In the genomic region with DNA sequence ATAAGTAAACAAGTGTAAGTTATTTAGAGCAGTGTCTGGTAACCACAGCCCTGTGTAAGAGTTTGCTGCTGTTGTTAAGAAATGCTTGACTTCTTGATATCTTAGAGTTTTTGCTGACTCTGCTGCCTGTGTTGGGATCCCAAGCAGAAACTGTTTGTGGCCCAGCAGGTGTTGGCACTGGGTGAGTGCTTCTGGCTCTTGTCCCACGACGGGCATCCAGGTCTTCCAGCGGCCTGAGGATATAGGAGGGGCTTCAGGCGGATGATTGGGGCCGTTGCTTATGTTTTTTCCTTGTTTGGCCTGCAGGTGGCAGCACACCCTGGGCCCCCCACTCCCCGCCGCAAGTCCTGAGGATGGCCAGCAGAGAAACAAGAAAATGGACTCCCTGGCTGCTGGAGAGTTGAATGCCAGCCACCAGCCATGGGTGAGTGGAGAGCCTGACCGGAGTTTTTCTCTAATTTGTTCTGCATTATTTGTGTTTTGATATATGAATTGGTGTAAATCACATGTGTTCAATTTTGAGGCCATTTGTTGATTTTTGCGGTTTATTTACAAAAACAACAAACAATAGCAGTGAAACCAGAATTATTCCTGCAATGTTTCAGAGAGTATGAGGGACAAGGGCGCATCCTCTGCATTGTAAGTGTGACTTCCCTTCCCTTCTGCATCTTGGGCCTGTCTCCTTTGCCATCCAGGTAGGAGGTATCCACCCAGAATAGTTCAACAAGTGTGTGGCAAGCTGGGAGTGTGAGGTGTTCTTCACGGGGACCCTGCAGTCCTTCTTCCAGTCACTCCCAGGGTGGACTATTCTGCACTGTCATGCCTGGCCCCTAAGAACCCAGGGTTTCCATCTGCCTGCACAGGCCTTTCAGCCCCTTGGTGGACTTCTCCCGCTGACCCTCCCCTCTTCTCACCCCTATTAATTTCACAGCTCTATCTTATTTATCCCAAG, we compare ENCODE assay signal across 8 cellular contexts. TPM values are rescaled to one million over a fixed set of nuclear protein-coding genes. Genes with fewer than 3 reads are reported as not detected.
A peak's percentile ranks its signal among the peaks of the same experiment; 100 is the strongest.
DNase-seq lines count a peak whose midpoint lies in the region; ATAC-seq and TF ChIP-seq lines count a peak whose summit lies in the region.

No MANE protein-coding gene starts in this region.

- H3K36me3 Mint-ChIP-seq in dendritic cell treated with granulocyte-macrophage colony-stimulating factor and Interleukin-4, amounts not matched to agents 40 ng/mL and 50 ng/mL, for 4 days (ENCODE audit: low read depth) = peaks cover 22% of the 10 kb centered on the region

- peaks cover 94% of the 10 kb centered on the region for H3K4me1 Mint-ChIP-seq in dendritic cell treated with granulocyte-macrophage colony-stimulating factor and Interleukin-4, amounts not matched to agents 40 ng/mL and 50 ng/mL, for 4 days (ENCODE audit: low read depth)

- TF ChIP-seq RAD21 in liver (IDR thresholded peaks at IDR 0.05) = peak; percentile 93 to 96

- 27% methylated on average over 12 of the region's 12 CpGs for WGBS in liver

- H3K36me3 ChIP-seq in liver (ENCODE audit: control insufficient read depth in 4 of 4, insufficient read depth in 3 of 4, low read depth in 1 of 4, low read length in 3 of 4) = peaks cover 0 to 4% (median 0%) of the 10 kb centered on the region in 4 donors

- in situ Hi-C loops in Caki2 (cut with HindIII; ENCODE audit: low pct_unique_long_range_greater_than_20kb, low sequenced_read_pairs) = no loop called here

- peak; percentile 72 for TF ChIP-seq CTCF in liver (IDR thresholded peaks at IDR 0.05; ENCODE audit: low read depth, low read length, missing input control)

- DNase-seq in Caki2 (ENCODE audit: low read depth) = peak; percentile 80
- DNase-seq in NCI-H526 treated with DMSO at 0.1 percent for 48 hours (lab: John Stamatoyannopoulos, UW) = peak; percentile 51
- peak; percentile 72 for DNase-seq in activated CD4-positive, alpha-beta T cell treated with anti-CD3 and anti-CD28 coated beads for 48 hours
- DNase-seq in stimulated activated CD8-positive, alpha-beta memory T cell treated with anti-CD3 and anti-CD28 coated beads, Interleukin-2, amount 100 ng/mL, for 48 hours (ENCODE audit: low read depth in 2 of 2) = peak; percentile 39 to 49

- H3K4me1 ChIP-seq in liver (ENCODE audit: control insufficient read depth in 4 of 4, insufficient read depth in 4 of 4, low read length in 3 of 4) = peaks cover 26 to 82% (median 63%) of the 10 kb centered on the region in 4 donors

- H3K4me3 Mint-ChIP-seq in dendritic cell treated with granulocyte-macrophage colony-stimulating factor and Interleukin-4, amounts not matched to agents 40 ng/mL and 50 ng/mL, for 4 days = no peak overlapping the region

- intact Hi-C loops in dendritic cell treated with granulocyte-macrophage colony-stimulating factor and Interleukin-4, amounts not matched to agents 40 ng/mL and 50 ng/mL, for 4 days (cut with micrococcal nuclease) = loop anchor here (1.0 kb wide), 2 partner anchors 77 to 82 kb away; no protein-coding TSS in a partner anchor

- no peaks in the 10 kb centered on the region for H3K9me3 ChIP-seq in liver (ENCODE audit: control insufficient read depth in 4 of 4, low read length in 3 of 4)

- no peaks in the 10 kb centered on the region for H3K9me3 Mint-ChIP-seq in dendritic cell treated with granulocyte-macrophage colony-stimulating factor and Interleukin-4, amounts not matched to agents 40 ng/mL and 50 ng/mL, for 4 days

- no peaks in the 10 kb centered on the region for H3K27me3 Mint-ChIP-seq in dendritic cell treated with granulocyte-macrophage colony-stimulating factor and Interleukin-4, amounts not matched to agents 40 ng/mL and 50 ng/mL, for 4 days

- no peak overlapping the region for H3K9ac ChIP-seq in liver (ENCODE audit: low read depth in 1 of 2, low read length in 2 of 2)

- H3K4me3 ChIP-seq in liver (ENCODE audit: low read depth in 1 of 3, low read length in 3 of 3) = no peak overlapping the region

- peak overlapping the region in 1 of 2 donors; percentile 0 for H3K27ac ChIP-seq in liver (ENCODE audit: low read depth in 1 of 2, low read length in 2 of 2)

- no peaks in the 10 kb centered on the region for H3K27me3 ChIP-seq in liver (ENCODE audit: control insufficient read depth in 4 of 4, insufficient read depth in 4 of 4, low read length in 3 of 4)

- peak overlapping the region; percentile 62 for H3K27ac Mint-ChIP-seq in dendritic cell treated with granulocyte-macrophage colony-stimulating factor and Interleukin-4, amounts not matched to agents 40 ng/mL and 50 ng/mL, for 4 days

- ATAC-seq in HG02678 (IDR thresholded peaks at IDR 0.05; ENCODE audit: unreplicated experiment) (peak; percentile 33), GM21515 (IDR thresholded peaks at IDR 0.05; ENCODE audit: unreplicated experiment) (no peak)

TF ChIP-seq in liver, 16 proteins besides CTCF, POLR2A, EP300 and RAD21:
- TF ChIP-seq HNF4G (IDR thresholded peaks at IDR 0.05) = no peak
- TF ChIP-seq TAF1 (conservative IDR thresholded peaks at IDR 0.05) = no peak
- peak in 1 of 2 donors; percentile 27 for TF ChIP-seq RXRA (IDR thresholded peaks at IDR 0.05)
- TF ChIP-seq, protein P1, sequence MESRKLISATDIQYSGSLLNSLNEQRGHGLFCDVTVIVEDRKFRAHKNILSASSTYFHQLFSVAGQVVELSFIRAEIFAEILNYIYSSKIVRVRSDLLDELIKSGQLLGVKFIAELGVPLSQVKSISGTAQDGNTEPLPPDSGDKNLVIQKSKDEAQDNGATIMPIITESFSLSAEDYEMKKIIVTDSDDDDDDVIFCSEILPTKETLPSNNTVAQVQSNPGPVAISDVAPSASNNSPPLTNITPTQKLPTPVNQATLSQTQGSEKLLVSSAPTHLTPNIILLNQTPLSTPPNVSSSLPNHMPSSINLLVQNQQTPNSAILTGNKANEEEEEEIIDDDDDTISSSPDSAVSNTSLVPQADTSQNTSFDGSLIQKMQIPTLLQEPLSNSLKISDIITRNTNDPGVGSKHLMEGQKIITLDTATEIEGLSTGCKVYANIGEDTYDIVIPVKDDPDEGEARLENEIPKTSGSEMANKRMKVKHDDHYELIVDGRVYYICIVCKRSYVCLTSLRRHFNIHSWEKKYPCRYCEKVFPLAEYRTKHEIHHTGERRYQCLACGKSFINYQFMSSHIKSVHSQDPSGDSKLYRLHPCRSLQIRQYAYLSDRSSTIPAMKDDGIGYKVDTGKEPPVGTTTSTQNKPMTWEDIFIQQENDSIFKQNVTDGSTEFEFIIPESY (IDR thresholded peaks at IDR 0.05) = no peak
- TF ChIP-seq NR2F2 (IDR thresholded peaks at IDR 0.05) = no peak
- TF ChIP-seq, protein P2, sequence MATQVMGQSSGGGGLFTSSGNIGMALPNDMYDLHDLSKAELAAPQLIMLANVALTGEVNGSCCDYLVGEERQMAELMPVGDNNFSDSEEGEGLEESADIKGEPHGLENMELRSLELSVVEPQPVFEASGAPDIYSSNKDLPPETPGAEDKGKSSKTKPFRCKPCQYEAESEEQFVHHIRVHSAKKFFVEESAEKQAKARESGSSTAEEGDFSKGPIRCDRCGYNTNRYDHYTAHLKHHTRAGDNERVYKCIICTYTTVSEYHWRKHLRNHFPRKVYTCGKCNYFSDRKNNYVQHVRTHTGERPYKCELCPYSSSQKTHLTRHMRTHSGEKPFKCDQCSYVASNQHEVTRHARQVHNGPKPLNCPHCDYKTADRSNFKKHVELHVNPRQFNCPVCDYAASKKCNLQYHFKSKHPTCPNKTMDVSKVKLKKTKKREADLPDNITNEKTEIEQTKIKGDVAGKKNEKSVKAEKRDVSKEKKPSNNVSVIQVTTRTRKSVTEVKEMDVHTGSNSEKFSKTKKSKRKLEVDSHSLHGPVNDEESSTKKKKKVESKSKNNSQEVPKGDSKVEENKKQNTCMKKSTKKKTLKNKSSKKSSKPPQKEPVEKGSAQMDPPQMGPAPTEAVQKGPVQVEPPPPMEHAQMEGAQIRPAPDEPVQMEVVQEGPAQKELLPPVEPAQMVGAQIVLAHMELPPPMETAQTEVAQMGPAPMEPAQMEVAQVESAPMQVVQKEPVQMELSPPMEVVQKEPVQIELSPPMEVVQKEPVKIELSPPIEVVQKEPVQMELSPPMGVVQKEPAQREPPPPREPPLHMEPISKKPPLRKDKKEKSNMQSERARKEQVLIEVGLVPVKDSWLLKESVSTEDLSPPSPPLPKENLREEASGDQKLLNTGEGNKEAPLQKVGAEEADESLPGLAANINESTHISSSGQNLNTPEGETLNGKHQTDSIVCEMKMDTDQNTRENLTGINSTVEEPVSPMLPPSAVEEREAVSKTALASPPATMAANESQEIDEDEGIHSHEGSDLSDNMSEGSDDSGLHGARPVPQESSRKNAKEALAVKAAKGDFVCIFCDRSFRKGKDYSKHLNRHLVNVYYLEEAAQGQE (IDR thresholded peaks at IDR 0.05) = no peak
- TF ChIP-seq YY1 (IDR thresholded peaks at IDR 0.05) = peak; percentile 95
- TF ChIP-seq, protein P3, sequence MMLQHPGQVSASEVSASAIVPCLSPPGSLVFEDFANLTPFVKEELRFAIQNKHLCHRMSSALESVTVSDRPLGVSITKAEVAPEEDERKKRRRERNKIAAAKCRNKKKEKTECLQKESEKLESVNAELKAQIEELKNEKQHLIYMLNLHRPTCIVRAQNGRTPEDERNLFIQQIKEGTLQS (IDR thresholded peaks at IDR 0.05) = no peak
- no peak for TF ChIP-seq FOXA2 (IDR thresholded peaks at IDR 0.05)
TF ChIP-seq in liver: peak in this region for 2.

RNA-seq across cellular contexts. Expression of a gene that starts 50.3 kb away (rescaled TPM):
- 19.7 and 36.8 TPM in 2 replicates for total RNA-seq in Caki2 (2014; rRNA removed; shearing (Covaris generic); ENCODE audit: low replicate concordance)
- 10 to 100 TPM; 12.4 to 12.7 TPM for total RNA-seq in liver
- polyA plus RNA-seq in liver = 1 to 10 TPM; 3.4 to 4.5 TPM
